Comparison of ENCODE assay signal across 8 cellular contexts in genomic region chr1:202860744-202861419, GRCh38. TPM values are rescaled to one million over a fixed set of nuclear protein-coding genes. Genes with fewer than 3 reads are reported as not detected.
DNase-seq lines count a peak whose midpoint lies in the region; FAIRE-seq and TF ChIP-seq lines count a peak whose summit lies in the region.

No MANE protein-coding gene starts in this region.

- no peaks in the 10 kb centered on the region for H3F3A ChIP-seq in SK-N-SH (replicated peaks; ENCODE audit: insufficient read depth)

- H3K36me3 Mint-ChIP-seq in MCF 10A (ENCODE audit: insufficient read depth, unreplicated experiment), result no peaks in the 10 kb centered on the region

- peaks cover 6% of the 10 kb centered on the region for H3K4me1 Mint-ChIP-seq in MCF 10A (ENCODE audit: insufficient read depth, unreplicated experiment)

- peaks cover 0 to 6% of the 10 kb centered on the region in 2 experiments; a peak in 1 of 4 replicates for H3K4me1 ChIP-seq in SK-N-SH (ENCODE audit: control insufficient read depth in 1 of 2, insufficient read depth in 2 of 2, low read depth in 1 of 2, low read length in 1 of 2)
- H3K4me1 ChIP-seq in keratinocyte (ENCODE audit: control insufficient read depth, extremely low read depth, insufficient read depth, low read length), result no peaks in the 10 kb centered on the region

- dilution Hi-C loops in keratinocyte (cut with MboI; ENCODE audit: extremely low pct_ligation_motif_present, low sequenced_read_pairs), result no loop called here

- no peak for TF ChIP-seq EP300 in SK-N-SH (IDR thresholded peaks at IDR 0.05; ENCODE audit: borderline replicate concordance in 1 of 2, low read depth in 1 of 2, low read length in 1 of 2)

- DNase-seq in SKM-1 treated with dmso at 0.1 percent for 144 hours (lab: John Stamatoyannopoulos, UW; ENCODE audit: unreplicated experiment) (peak; percentile 27), SKM-1 (lab: John Stamatoyannopoulos, UW; ENCODE audit: unreplicated experiment) (no peak), HT1080 (ENCODE audit: low read depth) (peak; percentile 31), SK-N-SH (peak; percentile 83), MCF 10A (ENCODE audit: unreplicated experiment) (peak; percentile 48), keratinocyte (ENCODE audit: low read depth, low spot score) (no peak), NCI-H146 (lab: John Stamatoyannopoulos, UW) (no peak)
- DNase-seq in stimulated activated CD4-positive, alpha-beta T cell treated with anti-CD3 and anti-CD28 coated beads, Interleukin-15, amount 100 ng/mL, for 24 hours, result peak; percentile 55

- peak overlapping the region; percentile 14 to 74; a peak in 3 of 4 replicates for H3K27ac ChIP-seq in SK-N-SH (ENCODE audit: low read depth in 2 of 2, low read length in 1 of 2)
- no peak overlapping the region for H3K27ac ChIP-seq in keratinocyte (ENCODE audit: control insufficient read depth, insufficient read depth, low read length)

- BruUV-seq in MCF 10A (replicated peaks; lab: Mats Ljungman, UMichigan), result no TSS peak

- peak overlapping the region; percentile 97 for H2AFZ ChIP-seq in SK-N-SH (ENCODE audit: low read depth)
- H2AFZ ChIP-seq in keratinocyte (ENCODE audit: control insufficient read depth, low read length), result peak overlapping the region; percentile 58

- H3K9me2 ChIP-seq in SK-N-SH, result no peaks in the 10 kb centered on the region

- no peaks in the 10 kb centered on the region for H3K27me3 ChIP-seq in SK-N-SH (ENCODE audit: insufficient read depth)
- peaks cover 25% of the 10 kb centered on the region for H3K27me3 ChIP-seq in keratinocyte (ENCODE audit: control insufficient read depth, extremely low read depth, insufficient read depth, low read length)

- peak overlapping the region; percentile 87 for H3K4me3 Mint-ChIP-seq in MCF 10A (ENCODE audit: unreplicated experiment)

- peak; percentile 22; the same call in 1 of the 2 replicates for TF ChIP-seq RAD21 in SK-N-SH (IDR thresholded peaks at IDR 0.05; ENCODE audit: low read length)

- H3K36me3 ChIP-seq in SK-N-SH (replicated peaks in 1 of 2; ENCODE audit: control insufficient read depth in 1 of 2, insufficient read depth in 2 of 2, low read length in 1 of 2), result no peaks in the 10 kb centered on the region
- no peaks in the 10 kb centered on the region for H3K36me3 ChIP-seq in keratinocyte (ENCODE audit: control insufficient read depth in 2 of 2, extremely low read depth in 1 of 2, insufficient read depth in 2 of 2, low read length in 2 of 2)

- H3K9me3 Mint-ChIP-seq in MCF 10A (ENCODE audit: unreplicated experiment), result no peaks in the 10 kb centered on the region

- H3K9me1 ChIP-seq in keratinocyte (ENCODE audit: control insufficient read depth, extremely low read depth, insufficient read depth, low read length), result no peaks in the 10 kb centered on the region

- peaks cover 32% of the 10 kb centered on the region for H3K27me3 Mint-ChIP-seq in MCF 10A (ENCODE audit: insufficient read depth, unreplicated experiment)

- intact Hi-C loops in MCF 10A (cut with micrococcal nuclease), result no loop called here

- no peak for FAIRE-seq in keratinocyte (lab: Jason Lieb, UNC)

- TF ChIP-seq CTCF in SK-N-SH (IDR thresholded peaks at IDR 0.05) (no peak; the same call in 1 of the 2 replicates), MCF 10A (IDR thresholded peaks at IDR 0.05; ENCODE audit: unreplicated experiment) (no peak), keratinocyte (optimal IDR thresholded peaks at IDR 0.05 in 1 of 3, IDR thresholded peaks at IDR 0.05 in 1 of 3, conservative IDR thresholded peaks at IDR 0.05 in 1 of 3; ENCODE audit: extremely low read depth in 1 of 3, insufficient read depth in 2 of 3, low read length in 3 of 3) (no peak)

- POLR2A ChIA-PET in SK-N-SH (lab: Yijun Ruan, JAX) (interaction anchor here (0.5 to 1.2 kb wide), 8 partner anchors 12 to 107 kb away, joined by 3 to 5 read pairs (median 3); partner anchors contain the start of gene PCAT6), MCF 10A (lab: Yijun Ruan, JAX) (interaction anchor here (0.6 to 3.2 kb wide), 15 partner anchors 9 to 1392 kb away, joined by 3 to 23 read pairs (median 4); partner anchors contain the start of genes KDM5B, PCAT6 and RABIF)

- peak overlapping the region; percentile 75 to 82 for H3K4me3 ChIP-seq in SK-N-SH (ENCODE audit: low read depth in 2 of 2, low read length in 1 of 2)
- H3K4me3 ChIP-seq in keratinocyte (ENCODE audit: control insufficient read depth in 2 of 3, extremely low read depth in 1 of 3, insufficient read depth in 2 of 3, low read depth in 1 of 3, low read length in 3 of 3), result peak overlapping the region; percentile 46 to 72 (median 71)

- peak overlapping the region; percentile 94 for H3K4me2 ChIP-seq in SK-N-SH
- H3K4me2 ChIP-seq in keratinocyte (ENCODE audit: control insufficient read depth, extremely low read depth, insufficient read depth, low read depth, low read length), result peak overlapping the region; percentile 81

- H3K9ac ChIP-seq in SK-N-SH (peak overlapping the region; percentile 73), keratinocyte (ENCODE audit: control insufficient read depth, extremely low read depth, insufficient read depth, low read length) (peak overlapping the region; percentile 6)

- H3K9me3 ChIP-seq in SK-N-SH, result no peaks in the 10 kb centered on the region
- no peaks in the 10 kb centered on the region for H3K9me3 ChIP-seq in keratinocyte (ENCODE audit: control insufficient read depth, low read depth, low read length)

- H3K27ac Mint-ChIP-seq in MCF 10A (ENCODE audit: low read depth, unreplicated experiment), result no peak overlapping the region

- H4K20me1 ChIP-seq in SK-N-SH (ENCODE audit: insufficient read depth), result no peaks in the 10 kb centered on the region
- H4K20me1 ChIP-seq in keratinocyte (ENCODE audit: control insufficient read depth, extremely low read depth, insufficient read depth, low read length), result no peaks in the 10 kb centered on the region

- 5% methylated on average over 42 of the region's 50 CpGs for WGBS in SK-N-SH (ENCODE audit: low lambda C conversion rate)

- CTCF ChIA-PET in SK-N-SH (lab: Yijun Ruan, JAX) (interaction anchor here (0.6 to 1.8 kb wide), 2 partner anchors 18 kb away, joined by 3 to 5 read pairs; no protein-coding TSS in a partner anchor), MCF 10A (lab: Yijun Ruan, JAX) (interaction anchor here (0.7 to 1.7 kb wide), 9 partner anchors 11 to 141 kb away, joined by 3 to 7 read pairs (median 4); no protein-coding TSS in a partner anchor)

- H3K79me2 ChIP-seq in SK-N-SH (ENCODE audit: insufficient read depth) (no peaks in the 10 kb centered on the region), keratinocyte (ENCODE audit: control insufficient read depth, insufficient read depth, low read length) (no peaks in the 10 kb centered on the region)

RNA-seq across cellular contexts. Expression of gene RABIF, which starts 28.1 kb away (rescaled TPM):
- total RNA-seq in HT1080 (2014; rRNA removed; shearing (Covaris generic)), result 12.4 and 13.8 TPM in 2 replicates
- polyA plus RNA-seq in HT1080 (2015; cell fraction: cytosol; rRNA removed), result 7.8 and 9.1 TPM in 2 replicates
- polyA plus RNA-seq in HT1080 (2015; cell fraction: nucleus; rRNA removed), result 3.0 and 3.4 TPM in 2 replicates
- polyA plus RNA-seq in SK-N-SH (2012; rRNA removed) (10.7 and 11.6 TPM in 2 replicates), keratinocyte (14.8 to 17.4 TPM (median 16.6 TPM) in 3 replicates)
- polyA plus RNA-seq in SK-N-SH (2012; cell fraction: cytosol; rRNA removed), result 14.0 and 14.1 TPM in 2 replicates
- polyA plus RNA-seq in SK-N-SH (2012; cell fraction: nucleus; rRNA removed), result 4.2 and 5.5 TPM in 2 replicates
- 11.2 and 13.5 TPM in 2 replicates for total RNA-seq in MCF 10A (2022)
- 2.7 TPM for polyA plus RNA-seq in keratinocyte (2011; ENCODE audit: low read depth)
- polyA plus RNA-seq in keratinocyte (2011; cell fraction: cytosol; rRNA removed), result 12.0 and 20.3 TPM in 2 replicates
- 9.9 and 10.5 TPM in 2 replicates for polyA plus RNA-seq in keratinocyte (2011; cell fraction: nucleus; rRNA removed)
- polyA plus RNA-seq in keratinocyte (2012; ENCODE audit: low replicate concordance), result 8.6 and 13.0 TPM in 2 replicates
- polyA minus RNA-seq in keratinocyte, result 5.1 to 11.5 TPM (median 10.9 TPM) in 3 replicates
- 6.7 TPM for polyA minus RNA-seq in keratinocyte (2011; cell fraction: cytosol; rRNA and poly(A)+ RNA removed)
- 3.1 and 5.0 TPM in 2 replicates for polyA minus RNA-seq in keratinocyte (2011; cell fraction: nucleus; rRNA and poly(A)+ RNA removed)

RNA-seq across cellular contexts. Expression of gene PCAT6, which starts 50.1 kb away (rescaled TPM):
- not detected in 2 replicates for total RNA-seq in HT1080 (2014; rRNA removed; shearing (Covaris generic))
- polyA plus RNA-seq in HT1080 (2015; cell fraction: cytosol; rRNA removed), result 1.3 and 4.0 TPM in 2 replicates
- 0.60 and 2.2 TPM in 2 replicates for polyA plus RNA-seq in HT1080 (2015; cell fraction: nucleus; rRNA removed)
- 5.1 and 6.9 TPM in 2 replicates for polyA plus RNA-seq in SK-N-SH (2012; rRNA removed)
- 4.0 and 4.9 TPM in 2 replicates for polyA plus RNA-seq in SK-N-SH (2012; cell fraction: cytosol; rRNA removed)
- 6.8 and 8.3 TPM in 2 replicates for polyA plus RNA-seq in SK-N-SH (2012; cell fraction: nucleus; rRNA removed)
- total RNA-seq in MCF 10A (2022), result 3.2 and 5.4 TPM in 2 replicates
- polyA plus RNA-seq in keratinocyte, result 1.6 to 3.5 TPM (median 2.3 TPM) in 3 replicates
- 1.5 TPM for polyA plus RNA-seq in keratinocyte (2011; ENCODE audit: low read depth)
- polyA plus RNA-seq in keratinocyte (2011; cell fraction: cytosol; rRNA removed), result 3.5 and 7.5 TPM in 2 replicates
- 5.3 and 6.0 TPM in 2 replicates for polyA plus RNA-seq in keratinocyte (2011; cell fraction: nucleus; rRNA removed)
- polyA plus RNA-seq in keratinocyte (2012; ENCODE audit: low replicate concordance), result 5.5 and 15.1 TPM in 2 replicates
- polyA minus RNA-seq in keratinocyte, result 0.62 to 2.3 TPM (median 1.2 TPM) in 3 replicates
- not detected for polyA minus RNA-seq in keratinocyte (2011; cell fraction: cytosol; rRNA and poly(A)+ RNA removed)
- polyA minus RNA-seq in keratinocyte (2011; cell fraction: nucleus; rRNA and poly(A)+ RNA removed), result 0.93 and 1.2 TPM in 2 replicates

RNA-seq across cellular contexts. Expression of gene KDM5B, which starts 52.7 kb away (rescaled TPM):
- total RNA-seq in HT1080 (2014; rRNA removed; shearing (Covaris generic)), result 14.2 and 15.7 TPM in 2 replicates
- 13.6 and 17.3 TPM in 2 replicates for polyA plus RNA-seq in HT1080 (2015; cell fraction: cytosol; rRNA removed)
- polyA plus RNA-seq in HT1080 (2015; cell fraction: nucleus; rRNA removed), result 63.4 and 66.2 TPM in 2 replicates
- polyA plus RNA-seq in SK-N-SH (2012; rRNA removed) (21.7 and 25.1 TPM in 2 replicates), keratinocyte (57.6 to 60.1 TPM (median 59.9 TPM) in 3 replicates)
- polyA plus RNA-seq in SK-N-SH (2012; cell fraction: cytosol; rRNA removed), result 19.4 and 20.2 TPM in 2 replicates
- polyA plus RNA-seq in SK-N-SH (2012; cell fraction: nucleus; rRNA removed), result 44.3 and 67.7 TPM in 2 replicates
- total RNA-seq in MCF 10A (2022), result 180 and 203 TPM in 2 replicates
- 151 TPM for polyA plus RNA-seq in keratinocyte (2011; ENCODE audit: low read depth)
- polyA plus RNA-seq in keratinocyte (2011; cell fraction: cytosol; rRNA removed), result 33.8 and 53.8 TPM in 2 replicates
- 151 and 176 TPM in 2 replicates for polyA plus RNA-seq in keratinocyte (2011; cell fraction: nucleus; rRNA removed)
- 33.4 and 44.8 TPM in 2 replicates for polyA plus RNA-seq in keratinocyte (2012; ENCODE audit: low replicate concordance)
- polyA minus RNA-seq in keratinocyte, result 60.2 to 203 TPM (median 145 TPM) in 3 replicates
- 55.4 TPM for polyA minus RNA-seq in keratinocyte (2011; cell fraction: cytosol; rRNA and poly(A)+ RNA removed)
- polyA minus RNA-seq in keratinocyte (2011; cell fraction: nucleus; rRNA and poly(A)+ RNA removed), result 202 and 305 TPM in 2 replicates

Comparison
In these comparisons a context has a peak if more than half of its experiments do, and no peak if none do; other contexts are left out.
1. DNase-seq: peak in SKM-1 treated with dmso at 0.1 percent for 144 hours (single experiment), HT1080 (single experiment), SK-N-SH (single experiment), MCF 10A (single experiment) and stimulated activated CD4-positive, alpha-beta T cell treated with anti-CD3 and anti-CD28 coated beads, Interleukin-15, amount 100 ng/mL, for 24 hours (single experiment); none in SKM-1 (single experiment), keratinocyte (single experiment) and NCI-H146 (single experiment).
2. RNA of gene KDM5B, which starts 52.7 kb away (total RNA-seq): 180 to 203 TPM in MCF 10A; 14.2 to 15.7 TPM in HT1080; every median in the first group is over 10 times any median in the second.